Comparison of ENCODE assay signal across 8 cellular contexts in genomic region chr3:158727499-158728377, GRCh38. TPM values are rescaled to one million over a fixed set of nuclear protein-coding genes. Genes with fewer than 3 reads are reported as not detected.
DNase-seq lines count a peak whose midpoint lies in the region; ATAC-seq, FAIRE-seq and TF ChIP-seq lines count a peak whose summit lies in the region.

No MANE protein-coding gene starts in this region.

- H3K27me3 Mint-ChIP-seq in CD8-positive, alpha-beta memory T cell: peaks cover 3 to 5% of the 10 kb centered on the region in 2 donors
- H3K27me3 Mint-ChIP-seq in activated B cell treated with CpG ODN at 0.5 μM for 24 hours: no peaks in the 10 kb centered on the region

- H3K4me1 ChIP-seq in CD8-positive, alpha-beta memory T cell (ENCODE audit: insufficient read depth, low read length): peaks cover 14% of the 10 kb centered on the region
- H3K4me1 ChIP-seq in mucosa of rectum (ENCODE audit: control insufficient read depth in 2 of 2, insufficient read depth in 2 of 2, low read length in 2 of 2) (peaks cover 48 to 57% of the 10 kb centered on the region in 2 donors), vagina (peaks cover 57% of the 10 kb centered on the region)

- peak; percentile 66 for FAIRE-seq in endometrium (lab: Jason Lieb, UNC)

- CTCF ChIA-PET in CD8-positive, alpha-beta memory T cell (lab: Charles Lee): interaction anchor here (0.6 to 3.4 kb wide), 24 partner anchors 10 to 83 kb away, joined by 3 to 24 read pairs (median 5); partner anchors contain the start of genes GFM1 and MFSD1
- CTCF ChIA-PET in activated B cell treated with CpG ODN at 0.5 μM for 24 hours (lab: Charles Lee): interaction anchor here (0.7 to 4.7 kb wide), 15 partner anchors 9 to 75 kb away, joined by 3 to 98 read pairs (median 4); partner anchors contain the start of gene MFSD1

- H3K4me1 Mint-ChIP-seq in CD8-positive, alpha-beta memory T cell: peaks cover 21 to 31% (median 28%) of the 10 kb centered on the region in 3 donors
- H3K4me1 Mint-ChIP-seq in activated B cell treated with CpG ODN at 0.5 μM for 24 hours: peaks cover 28% of the 10 kb centered on the region

- no peaks in the 10 kb centered on the region for H3K27me3 ChIP-seq in CD8-positive, alpha-beta memory T cell (ENCODE audit: insufficient read depth, low read length, poor library complexity, severe bottlenecking)
- H3K27me3 ChIP-seq in mucosa of rectum (ENCODE audit: control insufficient read depth in 2 of 2, insufficient read depth in 2 of 2, low read length in 2 of 2) (no peaks in the 10 kb centered on the region), vagina (no peaks in the 10 kb centered on the region)

- TF ChIP-seq CTCF in activated B cell treated with CpG ODN at 0.5 μM for 24 hours (IDR thresholded peaks at IDR 0.05) (peak; percentile 17), vagina (IDR thresholded peaks at IDR 0.05) (peak; percentile 70 to 87 (median 86))

- peaks cover 0 to 1% (median 0%) of the 10 kb centered on the region in 3 donors for H3K36me3 Mint-ChIP-seq in CD8-positive, alpha-beta memory T cell
- no peaks in the 10 kb centered on the region for H3K36me3 Mint-ChIP-seq in activated B cell treated with CpG ODN at 0.5 μM for 24 hours (ENCODE audit: low read depth)

- TF ChIP-seq POLR2A in vagina (IDR thresholded peaks at IDR 0.05): no peak

- H3K9me3 Mint-ChIP-seq in CD8-positive, alpha-beta memory T cell: no peaks in the 10 kb centered on the region
- no peaks in the 10 kb centered on the region for H3K9me3 Mint-ChIP-seq in activated B cell treated with CpG ODN at 0.5 μM for 24 hours

- no peak overlapping the region for H3K4me3 ChIP-seq in CD8-positive, alpha-beta memory T cell (ENCODE audit: low read length)
- peak overlapping the region; percentile 5 to 37 for H3K4me3 ChIP-seq in mucosa of rectum (ENCODE audit: low read length in 2 of 2)
- peak overlapping the region in 1 of 2 donors; percentile 5 for H3K4me3 ChIP-seq in vagina

- H3K4me3 Mint-ChIP-seq in CD8-positive, alpha-beta memory T cell: peak overlapping the region; percentile 1 to 73 (median 42)
- H3K4me3 Mint-ChIP-seq in activated B cell treated with CpG ODN at 0.5 μM for 24 hours: no peak overlapping the region

- peak overlapping the region in 1 of 2 donors; percentile 45 for H3K9ac ChIP-seq in mucosa of rectum (ENCODE audit: low read depth in 1 of 2, low read length in 2 of 2)

- H3K27ac Mint-ChIP-seq in CD8-positive, alpha-beta memory T cell: peak overlapping the region in 5 of 8 donors; percentile 1 to 79 (median 61)
- no peak overlapping the region for H3K27ac Mint-ChIP-seq in activated B cell treated with CpG ODN at 0.5 μM for 24 hours

- POLR2A ChIA-PET in CD8-positive, alpha-beta memory T cell (lab: Charles Lee): interaction anchor here (0.9 to 1.0 kb wide), 2 partner anchors 14 to 83 kb away, joined by 3 read pairs; partner anchors contain the start of gene GFM1
- POLR2A ChIA-PET in activated B cell treated with CpG ODN at 0.5 μM for 24 hours (lab: Charles Lee): interaction anchor here (1.2 kb wide), 1 partner anchor 74 kb away, joined by 3 read pairs; the partner anchor contains the start of gene MFSD1

- peak in 4 of 5 donors; percentile 7 to 52 (median 36) for DNase-seq in CD8-positive, alpha-beta memory T cell
- peak; percentile 88 for DNase-seq in NCI-H2196 (lab: John Stamatoyannopoulos, UW; ENCODE audit: unreplicated experiment)
- no peak for DNase-seq in activated B cell treated with CpG ODN at 0.5 μM for 24 hours
- no peak for DNase-seq in vagina (ENCODE audit: extremely low spot score in 2 of 2)

- peak; percentile 82 for ATAC-seq in GM18867 (IDR thresholded peaks at IDR 0.05; ENCODE audit: unreplicated experiment)
- peak; percentile 68 for ATAC-seq in HG03066 (IDR thresholded peaks at IDR 0.05; ENCODE audit: low read depth, unreplicated experiment)
- peak; percentile 62 for ATAC-seq in activated B cell treated with CpG ODN at 0.5 μM for 24 hours (ENCODE audit: low read depth)

- no peak overlapping the region for H3K27ac ChIP-seq in CD8-positive, alpha-beta memory T cell (ENCODE audit: low read depth, low read length)
- peak overlapping the region; percentile 57 to 65 for H3K27ac ChIP-seq in mucosa of rectum (ENCODE audit: low read depth in 2 of 2, low read length in 2 of 2)
- peak overlapping the region; percentile 48 for H3K27ac ChIP-seq in vagina

- no peaks in the 10 kb centered on the region for H3K9me3 ChIP-seq in CD8-positive, alpha-beta memory T cell (ENCODE audit: low read length)
- H3K9me3 ChIP-seq in mucosa of rectum (ENCODE audit: control insufficient read depth in 2 of 2, low read length in 2 of 2) (no peaks in the 10 kb centered on the region), vagina (no peaks in the 10 kb centered on the region)

- intact Hi-C loops in activated B cell treated with CpG ODN at 0.5 μM for 24 hours (cut with micrococcal nuclease) (loop anchor here (1.0 to 5.0 kb wide), 4 partner anchors 19 to 533 kb away; partner anchors contain the start of gene GFM1), vagina (cut with DNase I) (loop anchor here (2.0 kb wide), 1 partner anchor 59 kb away; no protein-coding TSS in a partner anchor)

- no peaks in the 10 kb centered on the region for H3K36me3 ChIP-seq in CD8-positive, alpha-beta memory T cell (ENCODE audit: insufficient read depth, low read length)
- no peaks in the 10 kb centered on the region for H3K36me3 ChIP-seq in mucosa of rectum (ENCODE audit: control insufficient read depth in 2 of 2, insufficient read depth in 2 of 2, low read length in 2 of 2)
- no peaks in the 10 kb centered on the region for H3K36me3 ChIP-seq in vagina

RNA-seq across cellular contexts. Expression of gene RARRES1, which starts 4.5 kb away (rescaled TPM):
- not detected for total RNA-seq in CD8-positive, alpha-beta memory T cell
- not detected for polyA plus RNA-seq in CD8-positive, alpha-beta memory T cell
- total RNA-seq in activated B cell treated with CpG ODN at 0.5 μM for 24 hours (not detected in 2 replicates), vagina (742 TPM)

RNA-seq across cellular contexts. Expression of gene LXN, which starts 55.3 kb away (rescaled TPM):
- total RNA-seq in CD8-positive, alpha-beta memory T cell: 1 to 10 TPM; 4.7 to 5.3 TPM
- 10.7 TPM for polyA plus RNA-seq in CD8-positive, alpha-beta memory T cell
- total RNA-seq in activated B cell treated with CpG ODN at 0.5 μM for 24 hours: 5.2 and 5.9 TPM in 2 replicates
- total RNA-seq in vagina: 22.6 TPM

Comparison
In these comparisons a context has a peak if more than half of its experiments do, and no peak if none do; other contexts are left out.
1. DNase-seq: peak in CD8-positive, alpha-beta memory T cell (4 of 5) and NCI-H2196 (single experiment); none in activated B cell treated with CpG ODN at 0.5 μM for 24 hours (single experiment) and vagina (0 of 2).
2. RNA of gene RARRES1, which starts 4.5 kb away (total RNA-seq): 742 TPM in vagina (single experiment); not detected in CD8-positive, alpha-beta memory T cell and not detected in activated B cell treated with CpG ODN at 0.5 μM for 24 hours; every median in the first group is over 100 times any median in the second.
3. Peak in every context shown above with its lines, with median percentiles within 50 percentile points of each other: ATAC-seq.